Comparison of ENCODE assay signal across 8 cellular contexts in genomic region chr6:37097335-37097734, GRCh38.
"Had no signal": no experiment of that assay in that cellular context is flagged by ENCODE, and none has a peak within 500 bp of the region (broad histone marks: within the 10 kb centered on the region; RNA-seq: fewer than 3 reads in every experiment).

No MANE protein-coding gene starts in this region.

- ATAC-seq: HCT116 had no signal

- H3K27ac ChIP-seq: GM23248, KMS-11 had no signal

- H3K4me3 ChIP-seq: GM23248, HAP-1 had no signal

- DNase-seq: GM23248, GOT3, H7, KBM-7 had no signal

- H3K9ac ChIP-seq: GM23248, KMS-11 had no signal

- H3K4me2 ChIP-seq: KMS-11 had no signal

- FAIRE-seq: HTR-8/SVneo had no signal

- H3K9me3 ChIP-seq: HAP-1 had no signal

- H2AFZ ChIP-seq: GM23248 had no signal

- H3K36me3 ChIP-seq: HAP-1 had no signal
